Comparison of ENCODE assay signal across 20 cellular contexts in the genomic region with DNA sequence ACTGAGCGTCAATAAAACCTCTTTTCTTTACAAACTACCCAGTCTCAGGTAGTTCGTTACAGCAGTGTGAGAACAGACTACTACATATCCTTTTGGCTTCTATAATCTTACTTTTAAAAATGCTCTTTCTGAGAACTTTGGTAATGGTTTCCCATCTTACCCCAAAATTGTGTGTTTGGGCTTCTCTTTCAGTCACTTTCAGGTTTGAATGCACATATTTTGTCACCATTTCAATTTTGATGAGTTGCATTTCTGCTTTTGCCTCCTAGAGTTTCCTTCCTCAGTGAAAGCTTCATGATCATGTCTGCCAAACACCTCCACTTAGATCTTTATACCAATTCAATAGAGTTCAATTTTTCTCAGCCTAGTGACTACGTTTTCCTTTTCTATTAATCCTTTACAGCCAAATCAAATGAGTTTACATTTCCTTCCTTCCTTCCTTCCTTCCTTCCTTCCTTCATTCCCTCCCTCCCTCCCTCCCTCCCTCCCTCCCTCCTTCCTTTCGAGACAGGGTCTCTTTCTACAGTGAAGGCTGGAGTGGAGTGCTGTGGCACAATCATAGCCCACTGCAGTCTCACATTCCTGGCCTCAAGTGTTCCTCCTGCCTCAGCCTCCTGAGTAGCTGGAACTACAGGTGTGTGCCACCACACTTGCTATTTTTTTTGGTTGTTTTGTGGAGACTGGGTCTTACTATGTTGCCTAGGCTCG.
DNase-seq lines count a peak whose midpoint lies in the region; ATAC-seq, FAIRE-seq and TF ChIP-seq lines count a peak whose summit lies in the region.
"Had no signal": no experiment of that assay in that cellular context is flagged by ENCODE, and none has a peak within 500 bp of the region (broad histone marks: within the 10 kb centered on the region; RNA-seq: fewer than 3 reads in every experiment).

No MANE protein-coding gene starts in this region.

- in situ Hi-C loops in GM12878 (cut with MboI) = no loop called here

- H2AFZ ChIP-seq in GM12878 (ENCODE audit: control insufficient read depth, low read depth, low read length) = no peak overlapping the region

- TF ChIP-seq RAD21 in GM12878 (IDR thresholded peaks at IDR 0.05; ENCODE audit: insufficient read depth, low read depth, low read length) = no peak

- RAD21 ChIA-PET in GM12878 (lab: Charles Lee; ENCODE audit: unreplicated experiment) = no interaction called here

- no peaks in the 10 kb centered on the region for H4K20me1 ChIP-seq in GM12878 (ENCODE audit: control insufficient read depth, insufficient read depth)

- no peak for TF ChIP-seq POLR2A in GM12878 (IDR thresholded peaks at IDR 0.05; ENCODE audit: low read depth, low read length)

- CTCF ChIA-PET in GM12878 (lab: Yijun Ruan, JAX) = interaction anchor here (1.3 kb wide), 1 partner anchor 11 kb away, joined by 5 read pairs; no protein-coding TSS in a partner anchor

- BruUV-seq in GM12878 (replicated peaks; lab: Mats Ljungman, UMichigan) = no TSS peak

- H3K4me2 ChIP-seq in GM12878 (ENCODE audit: control insufficient read depth, insufficient read depth) = no peak overlapping the region

- intact Hi-C loops in GM12878 (cut with micrococcal nuclease; ENCODE audit: unreplicated experiment) = loop anchor here (2.0 to 5.0 kb wide), 3 partner anchors 25 to 117 kb away; no protein-coding TSS in a partner anchor

- peak overlapping the region; percentile 54 for H3K27ac ChIP-seq in GM12878 (ENCODE audit: control insufficient read depth, insufficient read depth)
- H3K27ac ChIP-seq: Peyer's patch, psoas muscle, transverse colon had no signal

- peak; percentile 28 for DNase-seq in GM10266 (ENCODE audit: extremely low spot score)
- no peak for DNase-seq in GM18507 (ENCODE audit: extremely low spot score, insufficient read length, low read depth)
- peak; percentile 65 for DNase-seq in GM12878 (ENCODE audit: low read depth, low spot score)
- DNase-seq in NCI-H345 (lab: John Stamatoyannopoulos, UW) = no peak
- no peak for DNase-seq in T1000 (lab: John Stamatoyannopoulos, UW)
- DNase-seq: activated naive CD4-positive, alpha-beta T cell treated with Interleukin-2 at 50 U/mL for 16 hours; BE2C; GDM1; hippocampal formation; mesenchymal stem cell; Peyer's patch; psoas muscle; spleen; transverse colon had no signal

- H3K4me3 ChIP-seq in GM12878 = no peak overlapping the region
- H3K4me3 ChIP-seq: Peyer's patch, psoas muscle, spleen, transverse colon had no signal

- H3K36me3 ChIP-seq in GM12878 (ENCODE audit: control insufficient read depth in 2 of 2, insufficient read depth in 2 of 2, low read length in 1 of 2) = peaks cover 0 to 6% of the 10 kb centered on the region in 2 experiments; a peak in 2 of 4 replicates
- H3K36me3 ChIP-seq: Peyer's patch, spleen, transverse colon had no signal

- TF ChIP-seq CTCF in GM10266 (IDR thresholded peaks at IDR 0.05; ENCODE audit: control insufficient read depth, insufficient read depth, low read depth, missing control alignments) (no peak), GM12878 (IDR thresholded peaks at IDR 0.05 in 2 of 3, conservative IDR thresholded peaks at IDR 0.05 in 1 of 3; ENCODE audit: control insufficient read depth in 2 of 3, extremely low read depth in 1 of 3, insufficient read depth in 1 of 3, low read depth in 3 of 3, low read length in 3 of 3) (no peak)

- SMC1A ChIA-PET in GM12878 (lab: Charles Lee; ENCODE audit: uncharacterized antibody, unreplicated experiment) = interaction anchor here (0.7 kb wide), 1 partner anchor 28 kb away, joined by 3 read pairs; no protein-coding TSS in a partner anchor

- peak; percentile 34 to 48; a peak in 2 of 4 replicates for TF ChIP-seq EP300 in GM12878 (IDR thresholded peaks at IDR 0.05; ENCODE audit: borderline replicate concordance in 1 of 2, control insufficient read depth in 1 of 2, low read depth in 2 of 2, low read length in 2 of 2)

- ATAC-seq in HG02885 (IDR thresholded peaks at IDR 0.05; ENCODE audit: poor library complexity, unreplicated experiment) = peak; percentile 48
- ATAC-seq in GM12878 = peak; percentile 50
- ATAC-seq in activated CD4-positive, CD25-positive, alpha-beta regulatory T cell treated with anti-CD3 and anti-CD28 coated beads, Interleukin-2, amount 50 U/mL, for 24 hours = no peak
- no peak for ATAC-seq in HG03520 (IDR thresholded peaks at IDR 0.05; ENCODE audit: unreplicated experiment)
- ATAC-seq: psoas muscle, SK-N-SH treated with all-trans-retinoic acid at 6 μM for 48 hours had no signal

- no peak overlapping the region for H3K9ac ChIP-seq in GM12878 (ENCODE audit: control insufficient read depth, insufficient read depth, low read length)

- POLR2A ChIA-PET in GM12878 (lab: Charles Lee) = interaction anchor here (2.4 kb wide), 1 partner anchor 10 kb away, joined by 7 read pairs; no protein-coding TSS in a partner anchor

- 49% methylated on average over 4 of the region's 5 CpGs for WGBS in GM12878 (ENCODE audit: insufficient coverage, insufficient replicate concordance, low lambda C conversion rate, missing lambda C conversion rate)

- FAIRE-seq in GM18507 (lab: Jason Lieb, UNC) (peak; percentile 72), GM12878 (lab: Jason Lieb, UNC) (peak; percentile 59)
- FAIRE-seq: astrocyte, keratinocyte had no signal

- no peaks in the 10 kb centered on the region for H3K79me2 ChIP-seq in GM12878 (ENCODE audit: control insufficient read depth, insufficient read depth, low read length)

- H3K4me1 ChIP-seq in GM12878 (ENCODE audit: control insufficient read depth, insufficient read depth, low read length) = peaks cover 31% of the 10 kb centered on the region
- H3K4me1 ChIP-seq: BE2C, Peyer's patch, psoas muscle, transverse colon had no signal

- no peaks in the 10 kb centered on the region for H3K27me3 ChIP-seq in GM12878 (replicated peaks in 1 of 2; ENCODE audit: control insufficient read depth in 2 of 2, insufficient read depth in 2 of 2, low read length in 1 of 2)
- H3K27me3 ChIP-seq: BE2C, Peyer's patch, spleen, transverse colon had no signal

- H3K9me3 ChIP-seq in GM12878 (replicated peaks; ENCODE audit: control insufficient read depth, insufficient read depth, low read length) = peaks cover 5% of the 10 kb centered on the region; the same call in 2 of the 3 replicates
- H3K9me3 ChIP-seq: BE2C, Peyer's patch, psoas muscle, spleen, transverse colon had no signal

TF ChIP-seq in GM12878, 131 proteins besides CTCF, POLR2A, EP300 and RAD21 (continues in another document):
- TF ChIP-seq HCFC1 (IDR thresholded peaks at IDR 0.05; ENCODE audit: low read length) (no peak), ESRRA (IDR thresholded peaks at IDR 0.05; ENCODE audit: low read length) (no peak), NRF1 (conservative IDR thresholded peaks at IDR 0.05; ENCODE audit: low read depth, low read length) (no peak), YY1 (IDR thresholded peaks at IDR 0.05; ENCODE audit: low read depth, low read length) (no peak), SREBF1 (IDR thresholded peaks at IDR 0.05; ENCODE audit: low read length) (no peak), SMAD1 (IDR thresholded peaks at IDR 0.05; ENCODE audit: low read depth, partially characterized antibody) (no peak), IKZF2 (IDR thresholded peaks at IDR 0.05) (peak in 1 of 2 experiments; percentile 46; a peak in 1 of 4 replicates), PML (IDR thresholded peaks at IDR 0.05; ENCODE audit: low read length) (peak; percentile 55; the same call in 1 of the 2 replicates), GATAD2B (conservative IDR thresholded peaks at IDR 0.05; ENCODE audit: low read depth) (no peak), HDAC2 (IDR thresholded peaks at IDR 0.05) (no peak), ZNF24 (IDR thresholded peaks at IDR 0.05) (no peak), RAD51 (IDR thresholded peaks at IDR 0.05) (no peak), HDGF (IDR thresholded peaks at IDR 0.05) (peak; percentile 39; the same call in 1 of the 2 replicates), MEF2A (IDR thresholded peaks at IDR 0.05; ENCODE audit: insufficient read depth, low read depth, low read length) (no peak), MXI1 (IDR thresholded peaks at IDR 0.05; ENCODE audit: low read depth, low read length) (no peak), POLR2AphosphoS2 (IDR thresholded peaks at IDR 0.05; ENCODE audit: low read depth, low read length) (no peak)
- TF ChIP-seq, protein P1, sequence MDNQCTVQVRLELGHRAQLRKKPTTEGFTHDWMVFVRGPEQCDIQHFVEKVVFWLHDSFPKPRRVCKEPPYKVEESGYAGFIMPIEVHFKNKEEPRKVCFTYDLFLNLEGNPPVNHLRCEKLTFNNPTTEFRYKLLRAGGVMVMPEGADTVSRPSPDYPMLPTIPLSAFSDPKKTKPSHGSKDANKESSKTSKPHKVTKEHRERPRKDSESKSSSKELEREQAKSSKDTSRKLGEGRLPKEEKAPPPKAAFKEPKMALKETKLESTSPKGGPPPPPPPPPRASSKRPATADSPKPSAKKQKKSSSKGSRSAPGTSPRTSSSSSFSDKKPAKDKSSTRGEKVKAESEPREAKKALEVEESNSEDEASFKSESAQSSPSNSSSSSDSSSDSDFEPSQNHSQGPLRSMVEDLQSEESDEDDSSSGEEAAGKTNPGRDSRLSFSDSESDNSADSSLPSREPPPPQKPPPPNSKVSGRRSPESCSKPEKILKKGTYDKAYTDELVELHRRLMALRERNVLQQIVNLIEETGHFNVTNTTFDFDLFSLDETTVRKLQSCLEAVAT (IDR thresholded peaks at IDR 0.05) = no peak
- TF ChIP-seq, protein P2, sequence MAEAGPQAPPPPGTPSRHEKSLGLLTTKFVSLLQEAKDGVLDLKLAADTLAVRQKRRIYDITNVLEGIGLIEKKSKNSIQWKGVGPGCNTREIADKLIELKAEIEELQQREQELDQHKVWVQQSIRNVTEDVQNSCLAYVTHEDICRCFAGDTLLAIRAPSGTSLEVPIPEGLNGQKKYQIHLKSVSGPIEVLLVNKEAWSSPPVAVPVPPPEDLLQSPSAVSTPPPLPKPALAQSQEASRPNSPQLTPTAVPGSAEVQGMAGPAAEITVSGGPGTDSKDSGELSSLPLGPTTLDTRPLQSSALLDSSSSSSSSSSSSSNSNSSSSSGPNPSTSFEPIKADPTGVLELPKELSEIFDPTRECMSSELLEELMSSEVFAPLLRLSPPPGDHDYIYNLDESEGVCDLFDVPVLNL (IDR thresholded peaks at IDR 0.05; ENCODE audit: low read depth, low read length) = no peak
- TF ChIP-seq, protein P3, sequence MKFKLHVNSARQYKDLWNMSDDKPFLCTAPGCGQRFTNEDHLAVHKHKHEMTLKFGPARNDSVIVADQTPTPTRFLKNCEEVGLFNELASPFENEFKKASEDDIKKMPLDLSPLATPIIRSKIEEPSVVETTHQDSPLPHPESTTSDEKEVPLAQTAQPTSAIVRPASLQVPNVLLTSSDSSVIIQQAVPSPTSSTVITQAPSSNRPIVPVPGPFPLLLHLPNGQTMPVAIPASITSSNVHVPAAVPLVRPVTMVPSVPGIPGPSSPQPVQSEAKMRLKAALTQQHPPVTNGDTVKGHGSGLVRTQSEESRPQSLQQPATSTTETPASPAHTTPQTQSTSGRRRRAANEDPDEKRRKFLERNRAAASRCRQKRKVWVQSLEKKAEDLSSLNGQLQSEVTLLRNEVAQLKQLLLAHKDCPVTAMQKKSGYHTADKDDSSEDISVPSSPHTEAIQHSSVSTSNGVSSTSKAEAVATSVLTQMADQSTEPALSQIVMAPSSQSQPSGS (IDR thresholded peaks at IDR 0.05; ENCODE audit: low read length) = peak; percentile 63

Comparison
In these comparisons a context has a peak if more than half of its experiments do, and no peak if none do; other contexts are left out.
1. DNase-seq: peak in GM10266 (single experiment) and GM12878 (single experiment); none in GM18507 (single experiment), NCI-H345 (single experiment) and T1000 (single experiment).
2. ATAC-seq: peak in HG02885 (single experiment) and GM12878 (single experiment); none in activated CD4-positive, CD25-positive, alpha-beta regulatory T cell treated with anti-CD3 and anti-CD28 coated beads, Interleukin-2, amount 50 U/mL, for 24 hours (0 of 2) and HG03520 (single experiment).